In genomic region chr3:136114421-136114820, GRCh38 we compare ENCODE assay signal across 15 cellular contexts.
"Had no signal": no experiment of that assay in that cellular context is flagged by ENCODE, and none has a peak within 500 bp of the region (broad histone marks: within the 10 kb centered on the region; RNA-seq: fewer than 3 reads in every experiment).

No MANE protein-coding gene starts in this region.

- H3K27ac ChIP-seq: dorsolateral prefrontal cortex, foreskin keratinocyte, psoas muscle had no signal

- H3K4me3 ChIP-seq: dorsolateral prefrontal cortex, psoas muscle had no signal

- FAIRE-seq: bronchial epithelial cell, endometrium, TTC549 had no signal

- DNase-seq: activated B cell treated with CpG ODN at 0.5 μM for 24 hours; activated CD4-positive, alpha-beta T cell treated with anti-CD3 and anti-CD28 coated beads, Interleukin-2, amount 50 U/mL, for 1 hour; activated naive CD4-positive, alpha-beta T cell treated with anti-CD3 and anti-CD28 coated beads, Interleukin-2, amount 10 ng/mL, durations not matched to agents 7 days and 5 days; dorsolateral prefrontal cortex; foreskin keratinocyte; left colon; psoas muscle; stimulated activated naive CD4-positive, alpha-beta T cell; substantia nigra had no signal

- ATAC-seq: esophagus mucosa; foreskin keratinocyte; left colon; natural killer cell treated with Interleukin-12 subunit alpha and Interleukin-12 subunit beta and Interleukin-15 and Interleukin-18, amount 100 ng/mL, for 72 hours; psoas muscle; sciatic nerve had no signal

- H3K9me3 ChIP-seq: psoas muscle had no signal

- H3K4me1 ChIP-seq: foreskin keratinocyte, psoas muscle had no signal

- H3K27me3 ChIP-seq: dorsolateral prefrontal cortex, foreskin keratinocyte had no signal
